ENCODE assay signal across 1 cellular context in the genomic region with DNA sequence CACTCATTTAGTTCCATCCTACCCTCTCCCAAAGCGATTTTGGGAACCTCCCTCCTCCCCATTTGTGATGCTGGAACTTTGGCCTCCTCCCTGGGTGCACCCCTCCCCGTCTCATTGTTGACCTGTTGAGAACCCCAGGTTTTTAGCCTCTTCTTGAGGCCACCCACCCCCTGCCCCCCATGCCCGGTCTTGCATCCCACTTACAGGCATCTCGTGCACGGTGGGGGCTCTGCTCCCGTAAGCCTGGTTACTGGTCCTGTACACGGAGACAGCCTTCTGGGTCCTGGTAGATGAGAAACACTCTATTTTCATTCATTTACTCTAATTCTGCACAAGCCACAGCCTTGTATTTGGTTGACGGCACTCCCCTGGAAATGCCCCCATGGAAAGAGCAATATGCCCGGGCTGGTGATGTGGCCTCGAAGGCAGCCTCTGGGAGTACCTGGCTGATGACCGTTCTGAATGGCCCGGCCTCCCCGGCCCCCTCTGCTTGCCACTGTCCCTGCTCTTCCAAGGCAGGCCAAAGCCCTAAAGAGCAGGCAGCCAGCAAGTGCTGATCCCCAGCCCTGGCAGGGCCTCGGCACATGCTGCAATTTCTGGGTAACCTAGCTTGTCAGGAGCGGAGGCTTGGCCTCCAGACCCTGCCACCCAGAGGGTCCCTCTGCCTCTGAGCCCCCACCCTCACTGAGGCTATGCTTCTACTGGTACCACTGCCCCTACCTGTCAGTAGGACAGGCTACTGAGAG.
TF ChIP-seq lines count a peak whose summit lies in the region.

No MANE protein-coding gene starts in this region.

TF ChIP-seq in H1, 55 proteins besides CTCF, POLR2A, EP300 and RAD21:
- TF ChIP-seq SP4 (IDR thresholded peaks at IDR 0.05; ENCODE audit: low read length) (no peak), EGR1 (IDR thresholded peaks at IDR 0.05; ENCODE audit: borderline replicate concordance, low read depth, low read length) (no peak), SP2 (IDR thresholded peaks at IDR 0.05; ENCODE audit: low read length) (no peak), TAF7 (optimal IDR thresholded peaks at IDR 0.05; ENCODE audit: borderline replicate concordance, low read depth, low read length) (no peak), CHD1 (IDR thresholded peaks at IDR 0.05; ENCODE audit: low read depth, low read length) (no peak), SP1 (IDR thresholded peaks at IDR 0.05; ENCODE audit: low read depth, low read length) (no peak), SAP30 (IDR thresholded peaks at IDR 0.05; ENCODE audit: insufficient read depth, insufficient replicate concordance, low read length) (no peak), JUN (IDR thresholded peaks at IDR 0.05; ENCODE audit: low read depth, low read length) (no peak), TAF1 (IDR thresholded peaks at IDR 0.05; ENCODE audit: low read depth, low read length) (no peak), PHF8 (conservative IDR thresholded peaks at IDR 0.05; ENCODE audit: low read depth, low read length) (no peak)
- TF ChIP-seq, protein P1, sequence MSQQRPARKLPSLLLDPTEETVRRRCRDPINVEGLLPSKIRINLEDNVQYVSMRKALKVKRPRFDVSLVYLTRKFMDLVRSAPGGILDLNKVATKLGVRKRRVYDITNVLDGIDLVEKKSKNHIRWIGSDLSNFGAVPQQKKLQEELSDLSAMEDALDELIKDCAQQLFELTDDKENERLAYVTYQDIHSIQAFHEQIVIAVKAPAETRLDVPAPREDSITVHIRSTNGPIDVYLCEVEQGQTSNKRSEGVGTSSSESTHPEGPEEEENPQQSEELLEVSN (IDR thresholded peaks at IDR 0.05): no peak
- TF ChIP-seq, protein P2, sequence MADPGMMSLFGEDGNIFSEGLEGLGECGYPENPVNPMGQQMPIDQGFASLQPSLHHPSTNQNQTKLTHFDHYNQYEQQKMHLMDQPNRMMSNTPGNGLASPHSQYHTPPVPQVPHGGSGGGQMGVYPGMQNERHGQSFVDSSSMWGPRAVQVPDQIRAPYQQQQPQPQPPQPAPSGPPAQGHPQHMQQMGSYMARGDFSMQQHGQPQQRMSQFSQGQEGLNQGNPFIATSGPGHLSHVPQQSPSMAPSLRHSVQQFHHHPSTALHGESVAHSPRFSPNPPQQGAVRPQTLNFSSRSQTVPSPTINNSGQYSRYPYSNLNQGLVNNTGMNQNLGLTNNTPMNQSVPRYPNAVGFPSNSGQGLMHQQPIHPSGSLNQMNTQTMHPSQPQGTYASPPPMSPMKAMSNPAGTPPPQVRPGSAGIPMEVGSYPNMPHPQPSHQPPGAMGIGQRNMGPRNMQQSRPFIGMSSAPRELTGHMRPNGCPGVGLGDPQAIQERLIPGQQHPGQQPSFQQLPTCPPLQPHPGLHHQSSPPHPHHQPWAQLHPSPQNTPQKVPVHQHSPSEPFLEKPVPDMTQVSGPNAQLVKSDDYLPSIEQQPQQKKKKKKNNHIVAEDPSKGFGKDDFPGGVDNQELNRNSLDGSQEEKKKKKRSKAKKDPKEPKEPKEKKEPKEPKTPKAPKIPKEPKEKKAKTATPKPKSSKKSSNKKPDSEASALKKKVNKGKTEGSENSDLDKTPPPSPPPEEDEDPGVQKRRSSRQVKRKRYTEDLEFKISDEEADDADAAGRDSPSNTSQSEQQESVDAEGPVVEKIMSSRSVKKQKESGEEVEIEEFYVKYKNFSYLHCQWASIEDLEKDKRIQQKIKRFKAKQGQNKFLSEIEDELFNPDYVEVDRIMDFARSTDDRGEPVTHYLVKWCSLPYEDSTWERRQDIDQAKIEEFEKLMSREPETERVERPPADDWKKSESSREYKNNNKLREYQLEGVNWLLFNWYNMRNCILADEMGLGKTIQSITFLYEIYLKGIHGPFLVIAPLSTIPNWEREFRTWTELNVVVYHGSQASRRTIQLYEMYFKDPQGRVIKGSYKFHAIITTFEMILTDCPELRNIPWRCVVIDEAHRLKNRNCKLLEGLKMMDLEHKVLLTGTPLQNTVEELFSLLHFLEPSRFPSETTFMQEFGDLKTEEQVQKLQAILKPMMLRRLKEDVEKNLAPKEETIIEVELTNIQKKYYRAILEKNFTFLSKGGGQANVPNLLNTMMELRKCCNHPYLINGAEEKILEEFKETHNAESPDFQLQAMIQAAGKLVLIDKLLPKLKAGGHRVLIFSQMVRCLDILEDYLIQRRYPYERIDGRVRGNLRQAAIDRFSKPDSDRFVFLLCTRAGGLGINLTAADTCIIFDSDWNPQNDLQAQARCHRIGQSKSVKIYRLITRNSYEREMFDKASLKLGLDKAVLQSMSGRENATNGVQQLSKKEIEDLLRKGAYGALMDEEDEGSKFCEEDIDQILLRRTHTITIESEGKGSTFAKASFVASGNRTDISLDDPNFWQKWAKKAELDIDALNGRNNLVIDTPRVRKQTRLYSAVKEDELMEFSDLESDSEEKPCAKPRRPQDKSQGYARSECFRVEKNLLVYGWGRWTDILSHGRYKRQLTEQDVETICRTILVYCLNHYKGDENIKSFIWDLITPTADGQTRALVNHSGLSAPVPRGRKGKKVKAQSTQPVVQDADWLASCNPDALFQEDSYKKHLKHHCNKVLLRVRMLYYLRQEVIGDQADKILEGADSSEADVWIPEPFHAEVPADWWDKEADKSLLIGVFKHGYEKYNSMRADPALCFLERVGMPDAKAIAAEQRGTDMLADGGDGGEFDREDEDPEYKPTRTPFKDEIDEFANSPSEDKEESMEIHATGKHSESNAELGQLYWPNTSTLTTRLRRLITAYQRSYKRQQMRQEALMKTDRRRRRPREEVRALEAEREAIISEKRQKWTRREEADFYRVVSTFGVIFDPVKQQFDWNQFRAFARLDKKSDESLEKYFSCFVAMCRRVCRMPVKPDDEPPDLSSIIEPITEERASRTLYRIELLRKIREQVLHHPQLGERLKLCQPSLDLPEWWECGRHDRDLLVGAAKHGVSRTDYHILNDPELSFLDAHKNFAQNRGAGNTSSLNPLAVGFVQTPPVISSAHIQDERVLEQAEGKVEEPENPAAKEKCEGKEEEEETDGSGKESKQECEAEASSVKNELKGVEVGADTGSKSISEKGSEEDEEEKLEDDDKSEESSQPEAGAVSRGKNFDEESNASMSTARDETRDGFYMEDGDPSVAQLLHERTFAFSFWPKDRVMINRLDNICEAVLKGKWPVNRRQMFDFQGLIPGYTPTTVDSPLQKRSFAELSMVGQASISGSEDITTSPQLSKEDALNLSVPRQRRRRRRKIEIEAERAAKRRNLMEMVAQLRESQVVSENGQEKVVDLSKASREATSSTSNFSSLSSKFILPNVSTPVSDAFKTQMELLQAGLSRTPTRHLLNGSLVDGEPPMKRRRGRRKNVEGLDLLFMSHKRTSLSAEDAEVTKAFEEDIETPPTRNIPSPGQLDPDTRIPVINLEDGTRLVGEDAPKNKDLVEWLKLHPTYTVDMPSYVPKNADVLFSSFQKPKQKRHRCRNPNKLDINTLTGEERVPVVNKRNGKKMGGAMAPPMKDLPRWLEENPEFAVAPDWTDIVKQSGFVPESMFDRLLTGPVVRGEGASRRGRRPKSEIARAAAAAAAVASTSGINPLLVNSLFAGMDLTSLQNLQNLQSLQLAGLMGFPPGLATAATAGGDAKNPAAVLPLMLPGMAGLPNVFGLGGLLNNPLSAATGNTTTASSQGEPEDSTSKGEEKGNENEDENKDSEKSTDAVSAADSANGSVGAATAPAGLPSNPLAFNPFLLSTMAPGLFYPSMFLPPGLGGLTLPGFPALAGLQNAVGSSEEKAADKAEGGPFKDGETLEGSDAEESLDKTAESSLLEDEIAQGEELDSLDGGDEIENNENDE (IDR thresholded peaks at IDR 0.05; ENCODE audit: insufficient replicate concordance, low read length): no peak
